Comparison of ENCODE assay signal across 26 cellular contexts in genomic region chr12:44968960-44969359, GRCh38.
"Had no signal": no experiment of that assay in that cellular context is flagged by ENCODE, and none has a peak within 500 bp of the region (broad histone marks: within the 10 kb centered on the region; RNA-seq: fewer than 3 reads in every experiment).

No MANE protein-coding gene starts in this region.

- ATAC-seq: activated CD4-positive, CD25-positive, alpha-beta regulatory T cell treated with anti-CD3 and anti-CD28 coated beads, Interleukin-2, amount 50 U/mL, for 24 hours; activated T-cell treated with anti-CD3 and anti-CD28 coated beads, Interleukin-2, amount 50 U/mL, for 4 hours had no signal

- H3K36me3 ChIP-seq: breast epithelium, colonic mucosa, Peyer's patch, SJCRH30 had no signal

- H3K9ac ChIP-seq: SK-N-SH had no signal

- H3K4me1 ChIP-seq: breast epithelium, colonic mucosa, Peyer's patch, SJCRH30 had no signal

- DNase-seq: activated CD4-positive, alpha-beta T cell treated with anti-CD3 and anti-CD28 coated beads for 4 hours; activated CD4-positive, alpha-beta T cell treated with anti-CD3 and anti-CD28 coated beads, Interleukin-2, amount 50 U/mL, for 48 hours; activated effector memory CD4-positive, alpha-beta T cell treated with anti-CD3 and anti-CD28 coated beads, Interleukin-2, amount 50 U/mL, for 16 hours; activated naive CD4-positive, alpha-beta T cell treated with anti-CD3 and anti-CD28 coated beads for 36 hours; activated T-cell treated with anti-CD3 and anti-CD28 coated beads, Interleukin-2, amount 50 U/mL, for 4 hours; aorta; caudate nucleus; colonic mucosa; MV-4-11; NCI-H1105; NCI-H1436; NCI-H1694 treated with DMSO at 0.1 percent for 48 hours; NCI-H2029 treated with DMSO at 0.1 percent for 48 hours; NCI-H345; NCI-H510A treated with DMSO at 0.1 percent for 48 hours; NCI-H69; NK-92 treated with Interleukin-12 subunit alpha and Interleukin-12 subunit beta, amount 100 ng/mL, for 24 hours; OCI-M1; Peyer's patch; Right ventricle myocardium superior; SJCRH30; SK-N-SH; SW 1271 had no signal

- H3K4me3 ChIP-seq: breast epithelium, colonic mucosa, Peyer's patch, SJCRH30 had no signal

- H3K27ac ChIP-seq: breast epithelium, colonic mucosa, Peyer's patch, RWPE1, SJCRH30 had no signal

- H3K4me3 Mint-ChIP-seq: activated naive CD4-positive, alpha-beta T cell treated with anti-CD3 and anti-CD28 coated beads for 36 hours; activated T-cell treated with anti-CD3 and anti-CD28 coated beads, Interleukin-2, amount 50 U/mL, for 4 hours had no signal

- H3K27ac Mint-ChIP-seq: activated naive CD4-positive, alpha-beta T cell treated with anti-CD3 and anti-CD28 coated beads for 36 hours had no signal

- H3K9me2 ChIP-seq: SK-N-SH had no signal

- H3K9me3 ChIP-seq: colonic mucosa, Peyer's patch, SJCRH30, SK-N-SH had no signal

- H3K27me3 ChIP-seq: breast epithelium, colonic mucosa, Peyer's patch had no signal

- H3K4me2 ChIP-seq: SK-N-SH had no signal
